ENCODE assay signal across 15 cellular contexts in the genomic region with DNA sequence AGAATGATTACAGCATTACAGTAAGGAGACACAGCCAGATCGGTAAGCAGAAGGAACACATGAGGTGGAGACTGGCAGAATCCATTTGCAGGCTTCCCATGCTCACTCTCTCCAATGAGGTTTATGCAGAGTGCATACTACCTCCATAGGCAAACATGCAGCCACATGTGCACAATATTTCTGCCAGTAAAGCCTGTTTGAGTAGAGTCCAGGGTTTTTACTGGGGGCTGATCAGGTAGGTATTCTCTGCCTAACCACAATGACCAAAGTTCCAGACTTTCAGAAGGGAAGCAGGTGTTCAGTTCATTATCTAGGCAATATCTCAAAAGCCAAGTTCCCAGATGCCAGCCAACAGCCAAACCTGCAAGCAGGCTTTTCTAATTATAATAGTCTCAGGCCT. TPM values are rescaled to one million over a fixed set of nuclear protein-coding genes. Genes with fewer than 3 reads are reported as not detected.
DNase-seq lines count a peak whose midpoint lies in the region; ATAC-seq, FAIRE-seq and TF ChIP-seq lines count a peak whose summit lies in the region.
"Had no signal": no experiment of that assay in that cellular context is flagged by ENCODE, and none has a peak within 500 bp of the region (broad histone marks: within the 10 kb centered on the region; RNA-seq: fewer than 3 reads in every experiment).

No MANE protein-coding gene starts in this region.

- FAIRE-seq in K562 (lab: Jason Lieb, UNC): no peak
- FAIRE-seq: colon, endothelial cell of umbilical vein had no signal

- DNase-seq in BE2C (peak; percentile 38), DMS79 treated with DMSO at 0.1 percent for 48 hours (lab: John Stamatoyannopoulos, UW) (peak; percentile 16), NCI-H2107 (lab: John Stamatoyannopoulos, UW) (peak; percentile 67), K562 (ENCODE audit: extremely low read depth in 1 of 4, low spot score in 3 of 4) (no peak), EL (no peak), NCI-H1930 (lab: John Stamatoyannopoulos, UW) (no peak)
- no peak for DNase-seq in activated naive CD4-positive, alpha-beta T cell treated with anti-CD3 and anti-CD28 coated beads, Interleukin-2, amount 50 U/mL, for 16 hours
- DNase-seq: activated CD4-positive, alpha-beta memory T cell treated with anti-CD3 and anti-CD28 coated beads, Interleukin-2, amount 10 ng/mL, durations not matched to agents 7 days and 5 days; anterior cingulate cortex; foreskin melanocyte; NCI-H345; PC-9 had no signal

- WGBS in K562 (ENCODE audit: insufficient coverage, low coverage, missing lambda C conversion rate): 92% methylated on average over 1 of the region's 1 CpG

- POLR2A ChIA-PET in K562 (lab: Yijun Ruan, JAX): no interaction called here

- H3K9ac ChIP-seq in K562 (ENCODE audit: insufficient read depth in 1 of 2, low read depth in 2 of 2, low read length in 2 of 2): no peak overlapping the region

- no peaks in the 10 kb centered on the region for H4K20me1 ChIP-seq in K562 (replicated peaks; ENCODE audit: control insufficient read depth, insufficient read depth, low read length)

- no peak overlapping the region for H3K27ac ChIP-seq in K562 (ENCODE audit: extremely low read depth, low read depth, low read length)
- H3K27ac ChIP-seq: PC-9 had no signal

- H3K27me3 ChIP-seq in BE2C: no peaks in the 10 kb centered on the region
- H3K27me3 ChIP-seq in K562 (ENCODE audit: control insufficient read depth in 2 of 2, insufficient read depth in 2 of 2, low read length in 2 of 2): no peaks in the 10 kb centered on the region

- H3K4me2 ChIP-seq in K562 (ENCODE audit: insufficient read depth, low read length): no peak overlapping the region
- H3K4me2 ChIP-seq: PC-9 had no signal

- peak; percentile 31; the same call in 1 of the 3 replicates for ATAC-seq in K562
- ATAC-seq in HG03521 (IDR thresholded peaks at IDR 0.05; ENCODE audit: unreplicated experiment): no peak

- BruUV-seq in K562 (replicated peaks; lab: Mats Ljungman, UMichigan): no TSS peak

- H2AFZ ChIP-seq in K562 (ENCODE audit: low read depth, low read length): no peak overlapping the region
- H2AFZ ChIP-seq: PC-9 had no signal

- no peak for TF ChIP-seq EP300 in K562 (IDR thresholded peaks at IDR 0.05; ENCODE audit: low read length)

- H3K79me2 ChIP-seq in K562 (ENCODE audit: control insufficient read depth, insufficient read depth, low read length): no peaks in the 10 kb centered on the region

- in situ Hi-C loops in K562 (cut with MboI): no loop called here

- TF ChIP-seq RAD21 in K562 (CRISPR knock-in tag; conservative IDR thresholded peaks at IDR 0.05 in 1 of 2, IDR thresholded peaks at IDR 0.05 in 1 of 2): no peak

- intact Hi-C loops in K562 (cut with micrococcal nuclease): no loop called here

- TF ChIP-seq CTCF in BE2C (IDR thresholded peaks at IDR 0.05; ENCODE audit: low read depth, low read length) (no peak), K562 (IDR thresholded peaks at IDR 0.05 in 2 of 3, conservative IDR thresholded peaks at IDR 0.05 in 1 of 3; ENCODE audit: insufficient read depth in 2 of 3, low read depth in 1 of 3, low read length in 3 of 3) (no peak)

- H3K9me3 ChIP-seq in BE2C: no peaks in the 10 kb centered on the region
- H3K9me3 ChIP-seq in K562 (replicated peaks; ENCODE audit: control insufficient read depth, insufficient read depth, low read depth, low read length): no peaks in the 10 kb centered on the region

- TF ChIP-seq POLR2A in K562 (conservative IDR thresholded peaks at IDR 0.05): no peak

- CTCF ChIA-PET in K562 (lab: Yijun Ruan, JAX; ENCODE audit: low intra/inter-chr PET ratio): no interaction called here

- H3K4me1 ChIP-seq in BE2C: peaks cover 11% of the 10 kb centered on the region
- H3K4me1 ChIP-seq in K562 (replicated peaks in 1 of 2; ENCODE audit: control insufficient read depth in 2 of 2, insufficient read depth in 2 of 2, low read length in 2 of 2): no peaks in the 10 kb centered on the region

- peaks cover 25% of the 10 kb centered on the region for H3K36me3 ChIP-seq in BE2C
- H3K36me3 ChIP-seq in K562 (ENCODE audit: control insufficient read depth, insufficient read depth, low read length): peaks cover 81% of the 10 kb centered on the region

- no peak overlapping the region for H3K4me3 ChIP-seq in BE2C (ENCODE audit: low read depth, low read length)
- H3K4me3 ChIP-seq in K562: no peak overlapping the region
- H3K4me3 ChIP-seq: PC-9 had no signal

- no peaks in the 10 kb centered on the region for H3K9me1 ChIP-seq in K562 (ENCODE audit: control insufficient read depth, insufficient read depth, low read length)

TF ChIP-seq in K562, 482 proteins besides CTCF, POLR2A, EP300 and RAD21 (continues in another document):
- TF ChIP-seq ETS1 (conservative IDR thresholded peaks at IDR 0.05; ENCODE audit: control insufficient read depth, low read depth, low read length) (no peak), ZNF445 (CRISPR knock-in tag; IDR thresholded peaks at IDR 0.05; ENCODE audit: low read depth) (no peak), STAT5A (IDR thresholded peaks at IDR 0.05; ENCODE audit: borderline replicate concordance, low read length) (no peak), DNMT1 (IDR thresholded peaks at IDR 0.05) (no peak), ZNF639 (CRISPR knock-in tag; conservative IDR thresholded peaks at IDR 0.05 in 1 of 2, IDR thresholded peaks at IDR 0.05 in 1 of 2) (no peak)

RNA-seq across cellular contexts. Expression of gene INTS13, which starts 31.1 kb away (rescaled TPM):
- polyA plus RNA-seq in BE2C (2012; ENCODE audit: insufficient read depth, insufficient read length, low read depth): 18.9 TPM
- 48.8 and 105 TPM in 2 replicates for total RNA-seq in K562 (2011; cell fraction: chromatin; rRNA removed; ENCODE audit: low replicate concordance)
- total RNA-seq in K562 (2011; cell fraction: nucleolus; rRNA removed): 21.8 and 25.4 TPM in 2 replicates
- 33.9 and 39.9 TPM in 2 replicates for total RNA-seq in K562 (2011; cell fraction: nucleoplasm; rRNA removed)
- 55.1 and 56.8 TPM in 2 replicates for total RNA-seq in K562 (2014; rRNA removed)
- total RNA-seq in K562 (2014; rRNA removed; fragmentation: Illumina TruSeq; extraction: Trizol): 89.7 and 102 TPM in 2 replicates
- 82.2 and 89.1 TPM in 2 replicates for total RNA-seq in K562 (2015; rRNA removed; fragmentation: Illumina TruSeq; extraction: Trizol)
- 48.3 and 57.9 TPM in 2 replicates for total RNA-seq in K562 (2021)
- polyA plus RNA-seq in K562 (2011; rRNA removed): 50.8 and 79.0 TPM in 2 replicates
- 12.4 and 26.6 TPM in 2 replicates for polyA plus RNA-seq in K562 (2011; cell fraction: cytosol; rRNA removed)
- 15.6 and 21.3 TPM in 2 replicates for polyA plus RNA-seq in K562 (2011; cell fraction: nucleus; rRNA removed)
- 36.2 and 64.1 TPM in 2 replicates for polyA plus RNA-seq in K562 (2012)
- 54.8 and 78.1 TPM in 2 replicates for polyA plus RNA-seq in K562 (2014; fragmentation: Illumina TruSeq; extraction: Trizol)
- polyA plus RNA-seq in K562 (2014; fragmentation: Nextera tagmentation; extraction: Ambion mirVana): 10 to 100 TPM; 50.3 to 91.8 TPM
- polyA plus RNA-seq in K562 (2014; rRNA removed): 50.6 TPM in 2 replicates
- polyA minus RNA-seq in K562 (2011; rRNA and poly(A)+ RNA removed): 130 and 148 TPM in 2 replicates
- polyA minus RNA-seq in K562 (2011; cell fraction: cytosol; rRNA and poly(A)+ RNA removed): 75.4 and 103 TPM in 2 replicates
- polyA minus RNA-seq in K562 (2011; cell fraction: nucleus; rRNA and poly(A)+ RNA removed): 26.3 and 44.5 TPM in 2 replicates

RNA-seq across cellular contexts. Expression of gene FGFR1OP2, which starts 31.6 kb away (rescaled TPM):
- 30.2 TPM for polyA plus RNA-seq in BE2C (2012; ENCODE audit: insufficient read depth, insufficient read length, low read depth)
- 23.1 and 99.0 TPM in 2 replicates for total RNA-seq in K562 (2011; cell fraction: chromatin; rRNA removed; ENCODE audit: low replicate concordance)
- total RNA-seq in K562 (2011; cell fraction: nucleolus; rRNA removed): 14.8 and 20.3 TPM in 2 replicates
- 32.0 and 41.6 TPM in 2 replicates for total RNA-seq in K562 (2011; cell fraction: nucleoplasm; rRNA removed)
- 36.3 and 38.6 TPM in 2 replicates for total RNA-seq in K562 (2014; rRNA removed)
- 42.5 and 49.4 TPM in 2 replicates for total RNA-seq in K562 (2014; rRNA removed; fragmentation: Illumina TruSeq; extraction: Trizol)
- 44.9 and 48.2 TPM in 2 replicates for total RNA-seq in K562 (2015; rRNA removed; fragmentation: Illumina TruSeq; extraction: Trizol)
- 31.8 and 32.6 TPM in 2 replicates for total RNA-seq in K562 (2021)
- 34.0 and 49.0 TPM in 2 replicates for polyA plus RNA-seq in K562 (2011; rRNA removed)
- polyA plus RNA-seq in K562 (2011; cell fraction: cytosol; rRNA removed): 11.7 and 14.9 TPM in 2 replicates
- 21.1 and 22.6 TPM in 2 replicates for polyA plus RNA-seq in K562 (2011; cell fraction: nucleus; rRNA removed)
- 30.5 and 39.9 TPM in 2 replicates for polyA plus RNA-seq in K562 (2012)
- polyA plus RNA-seq in K562 (2014; fragmentation: Illumina TruSeq; extraction: Trizol): 37.1 TPM in 2 replicates
- polyA plus RNA-seq in K562 (2014; fragmentation: Nextera tagmentation; extraction: Ambion mirVana): 10 to 100 TPM; 31.6 to 33.0 TPM
- polyA plus RNA-seq in K562 (2014; rRNA removed): 33.2 and 41.1 TPM in 2 replicates
- polyA minus RNA-seq in K562 (2011; rRNA and poly(A)+ RNA removed): 70.0 and 81.4 TPM in 2 replicates
- polyA minus RNA-seq in K562 (2011; cell fraction: cytosol; rRNA and poly(A)+ RNA removed): 20.9 and 24.7 TPM in 2 replicates
- polyA minus RNA-seq in K562 (2011; cell fraction: nucleus; rRNA and poly(A)+ RNA removed): 30.6 and 43.4 TPM in 2 replicates

Comparison
In these comparisons a context has a peak if more than half of its experiments do, and no peak if none do; other contexts are left out.
1. DNase-seq: peak in BE2C (single experiment), DMS79 treated with DMSO at 0.1 percent for 48 hours (single experiment) and NCI-H2107 (single experiment); none in K562 (0 of 4), EL (single experiment), activated naive CD4-positive, alpha-beta T cell treated with anti-CD3 and anti-CD28 coated beads, Interleukin-2, amount 50 U/mL, for 16 hours (single experiment) and NCI-H1930 (0 of 2).